In genomic region chr14:100576091-100577085, GRCh38 we compare ENCODE assay signal across 13 cellular contexts. TPM values are rescaled to one million over a fixed set of nuclear protein-coding genes. Genes with fewer than 3 reads are reported as not detected.
"Had no signal": no experiment of that assay in that cellular context is flagged by ENCODE, and none has a peak within 500 bp of the region (broad histone marks: within the 10 kb centered on the region; RNA-seq: fewer than 3 reads in every experiment).

No MANE protein-coding gene starts in this region.

- H3K9me3 Mint-ChIP-seq: activated CD8-positive, alpha-beta T cell treated with anti-CD3 and anti-CD28 coated beads for 36 hours; activated naive CD4-positive, alpha-beta T cell treated with anti-CD3 and anti-CD28 coated beads for 36 hours; immature natural killer cell; type B pancreatic cell had no signal

- ATAC-seq: activated CD8-positive, alpha-beta T cell treated with anti-CD3 and anti-CD28 coated beads for 36 hours; body of pancreas; left lung; stimulated activated naive CD8-positive, alpha-beta T cell treated with anti-CD3 and anti-CD28 coated beads, Interleukin-15, Interleukin-2, amounts not matched to agents 100 U/mL and 50 U/mL, for 24 hours had no signal

- DNase-seq: activated CD8-positive, alpha-beta memory T cell treated with anti-CD3 and anti-CD28 coated beads, Interleukin-2, amount 50 U/mL, for 48 hours; activated naive CD4-positive, alpha-beta T cell treated with anti-CD3 and anti-CD28 coated beads for 36 hours; immature natural killer cell; stimulated activated CD4-positive, alpha-beta T cell treated with anti-CD3 and anti-CD28 coated beads, Interleukin-2, amount 100 ng/mL, for 48 hours; stimulated activated naive CD8-positive, alpha-beta T cell treated with anti-CD3 and anti-CD28 coated beads, Interleukin-15, Interleukin-2, amounts not matched to agents 100 U/mL and 50 U/mL, for 24 hours; T-helper 9 cell had no signal

- H3K4me3 Mint-ChIP-seq: activated CD8-positive, alpha-beta T cell treated with anti-CD3 and anti-CD28 coated beads for 36 hours; activated naive CD4-positive, alpha-beta T cell treated with anti-CD3 and anti-CD28 coated beads for 36 hours; immature natural killer cell; type B pancreatic cell had no signal

- H3K27ac ChIP-seq: body of pancreas, left lung, SJSA1, suprapubic skin had no signal

- H3K27ac Mint-ChIP-seq: activated CD8-positive, alpha-beta T cell treated with anti-CD3 and anti-CD28 coated beads for 36 hours; activated naive CD4-positive, alpha-beta T cell treated with anti-CD3 and anti-CD28 coated beads for 36 hours; immature natural killer cell; type B pancreatic cell had no signal

- H3K9me3 ChIP-seq: body of pancreas, SJSA1, suprapubic skin had no signal

- H3K36me3 Mint-ChIP-seq: immature natural killer cell, type B pancreatic cell had no signal

- H3K36me3 ChIP-seq: left lung, SJSA1, suprapubic skin had no signal

- H3K4me1 ChIP-seq: body of pancreas, left lung, SJSA1, suprapubic skin had no signal

- H3K27me3 ChIP-seq: body of pancreas had no signal

- H3K4me3 ChIP-seq: body of pancreas, left lung, SJSA1, suprapubic skin had no signal

RNA-seq across cellular contexts. Expression of gene BEGAIN, which starts 10.8 kb away (rescaled TPM):
- total RNA-seq: glomerular endothelial cell, SJSA1 had no signal
- polyA plus RNA-seq: immature natural killer cell had no signal
